8 cellular contexts compared by ENCODE assay signal in genomic region chr1:147670319-147671003, GRCh38. TPM values are rescaled to one million over a fixed set of nuclear protein-coding genes. Genes with fewer than 3 reads are reported as not detected.
DNase-seq lines count a peak whose midpoint lies in the region; ATAC-seq, FAIRE-seq and TF ChIP-seq lines count a peak whose summit lies in the region.

Gene ACP6 (minus strand): TSS chr1:147670524. CDS start chr1:147670048, 476 bp downstream.

- H3K27ac ChIP-seq in ACC112 (ENCODE audit: low read depth, low read length), result no peak within 1 kb of the TSS
- H3K27ac ChIP-seq in small intestine (ENCODE audit: low read depth in 1 of 2, low read length in 1 of 2), result peak within 1 kb of the TSS; percentile 69 to 82

- H3K36me3 ChIP-seq in ACC112 (ENCODE audit: insufficient read depth, low read length) (no peaks in the 10 kb centered on the region), small intestine (ENCODE audit: control insufficient read depth in 2 of 2, insufficient read depth in 2 of 2, low read length in 2 of 2) (no peaks in the 10 kb centered on the region)

- ATAC-seq in GM18868 (IDR thresholded peaks at IDR 0.05; ENCODE audit: unreplicated experiment) (peak; percentile 96), HG03108 (IDR thresholded peaks at IDR 0.05; ENCODE audit: unreplicated experiment) (peak; percentile 96)

- no peaks in the 10 kb centered on the region for H3K9me3 ChIP-seq in small intestine (ENCODE audit: control insufficient read depth, low read depth)

- peaks cover 28% of the 10 kb centered on the region for H3K4me1 ChIP-seq in ACC112 (ENCODE audit: control insufficient read depth, insufficient read depth, low read length, unreplicated experiment)
- no peaks in the 10 kb centered on the region for H3K4me1 ChIP-seq in small intestine (ENCODE audit: control insufficient read depth in 2 of 2, insufficient read depth in 1 of 2, low read depth in 1 of 2, low read length in 1 of 2)

- peak within 1 kb of the TSS; percentile 84 for H2AFZ ChIP-seq in ACC112 (ENCODE audit: low read length, unreplicated experiment)

- DNase-seq in NCI-H2171 treated with DMSO at 0.1 percent for 48 hours (lab: John Stamatoyannopoulos, UW), result peak; percentile 85
- DNase-seq in cardiac fibroblast (ENCODE audit: low read depth in 2 of 2), result peak; percentile 92 to 95
- DNase-seq in iPS-NIHi7 (ENCODE audit: extremely low spot score), result peak; percentile 96
- peak; percentile 97 for DNase-seq in small intestine

- FAIRE-seq in small intestine (lab: Jason Lieb, UNC), result no peak

- TF ChIP-seq CTCF in WI38 (IDR thresholded peaks at IDR 0.05; ENCODE audit: low read depth, low read length) (no peak), cardiac fibroblast (IDR thresholded peaks at IDR 0.05; ENCODE audit: low read depth, low read length) (no peak)

- peaks cover 28% of the 10 kb centered on the region for H3K79me2 ChIP-seq in ACC112 (ENCODE audit: control insufficient read depth, insufficient read depth, low read length, unreplicated experiment)

- H3K4me3 ChIP-seq in ACC112 (ENCODE audit: low read depth, low read length) (peak within 1 kb of the TSS; percentile 91), WI38 (ENCODE audit: low read depth, low read length) (peak within 1 kb of the TSS; percentile 71), cardiac fibroblast (replicated peaks in 1 of 2; ENCODE audit: low read depth in 2 of 2, low read length in 2 of 2) (peak within 1 kb of the TSS; percentile 79 to 82), small intestine (ENCODE audit: low read depth in 1 of 2, low read length in 2 of 2) (peak within 1 kb of the TSS; percentile 88 to 91)

- 0 to 1% (median 0%) methylated on average over 35 to 36 of the region's 36 CpGs for WGBS in small intestine, 3 donors

- no peaks in the 10 kb centered on the region for H3K27me3 ChIP-seq in ACC112 (ENCODE audit: insufficient read depth, low read length)
- no peaks in the 10 kb centered on the region for H3K27me3 ChIP-seq in small intestine (ENCODE audit: control insufficient read depth in 2 of 2, insufficient read depth in 2 of 2, low read length in 2 of 2)

RNA-seq across cellular contexts. Expression of gene ACP6, which starts in this region (rescaled TPM):
- polyA plus RNA-seq in small intestine, result 10 to 100 TPM in 2 of 3 donors, 1 to 10 TPM in 1; 3.5 to 17.7 (median 10.7) TPM
